16 cellular contexts compared by ENCODE assay signal in genomic region chr1:208216806-208217205, GRCh38.
"Had no signal": no experiment of that assay in that cellular context is flagged by ENCODE, and none has a peak within 500 bp of the region (broad histone marks: within the 10 kb centered on the region; RNA-seq: fewer than 3 reads in every experiment).

No MANE protein-coding gene starts in this region.

- H3K27me3 ChIP-seq: right atrium auricular region, suprapubic skin had no signal

- H3K9me3 ChIP-seq: right atrium auricular region, suprapubic skin had no signal

- H3K4me3 Mint-ChIP-seq: activated T-helper 1 cell treated with anti-CD3 and anti-CD28 coated beads, Interleukin-12 subunit alpha, Interleukin-12 subunit beta, Interleukin-2, Interleukin-4 antibody, amounts not matched to agents 30 ng/mL and 10 ng/mL and 1 ng/mL, durations not matched to agents 14 hours and 24 hours and 36 hours; natural killer cell treated with Interleukin-12 subunit alpha and Interleukin-12 subunit beta and Interleukin-15 and Interleukin-18, amount 100 ng/mL, for 72 hours had no signal

- DNase-seq: activated CD4-positive, CD25-positive, alpha-beta regulatory T cell treated with anti-CD3 and anti-CD28 coated beads, Interleukin-2, amount 50 U/mL, for 72 hours; anterior cingulate cortex; cerebellar nuclear complex; dermis blood vessel endothelial cell; left ventricle myocardium superior; mesendoderm; nucleus accumbens; stimulated activated CD4-positive, alpha-beta T cell treated with anti-CD3 and anti-CD28 coated beads, Interleukin-15, amount 100 ng/mL, for 24 hours; stimulated activated CD4-positive, alpha-beta T cell treated with anti-CD3 and anti-CD28 coated beads, Interleukin-4, amount 100 ng/mL, for 1 hour; stimulated activated naive CD4-positive, alpha-beta T cell treated with Interleukin-2 at 50 U/mL for 16 hours had no signal

- ATAC-seq: left ventricle myocardium superior had no signal

- H3K27ac ChIP-seq: skin epidermis, suprapubic skin had no signal

- H3K36me3 Mint-ChIP-seq: natural killer cell treated with Interleukin-12 subunit alpha and Interleukin-12 subunit beta and Interleukin-15 and Interleukin-18, amount 100 ng/mL, for 72 hours had no signal

- H3K27ac Mint-ChIP-seq: activated T-helper 1 cell treated with anti-CD3 and anti-CD28 coated beads, Interleukin-12 subunit alpha, Interleukin-12 subunit beta, Interleukin-2, Interleukin-4 antibody, amounts not matched to agents 30 ng/mL and 10 ng/mL and 1 ng/mL, durations not matched to agents 14 hours and 24 hours and 36 hours; natural killer cell treated with Interleukin-12 subunit alpha and Interleukin-12 subunit beta and Interleukin-15 and Interleukin-18, amount 100 ng/mL, for 72 hours; progenitor cell of endocrine pancreas had no signal

- H3K4me3 ChIP-seq: right atrium auricular region, skin epidermis, suprapubic skin had no signal

- H3K9me3 Mint-ChIP-seq: activated T-helper 1 cell treated with anti-CD3 and anti-CD28 coated beads, Interleukin-12 subunit alpha, Interleukin-12 subunit beta, Interleukin-2, Interleukin-4 antibody, amounts not matched to agents 30 ng/mL and 10 ng/mL and 1 ng/mL, durations not matched to agents 14 hours and 24 hours and 36 hours; natural killer cell treated with Interleukin-12 subunit alpha and Interleukin-12 subunit beta and Interleukin-15 and Interleukin-18, amount 100 ng/mL, for 72 hours had no signal
